In genomic region chr6:138161434-138162103, GRCh38 we compare ENCODE assay signal across 8 cellular contexts. TPM values are rescaled to one million over a fixed set of nuclear protein-coding genes. Genes with fewer than 3 reads are reported as not detected.
DNase-seq lines count a peak whose midpoint lies in the region; ATAC-seq and TF ChIP-seq lines count a peak whose summit lies in the region.

TSS of gene ARFGEF3 (plus strand) at chr6:138161939. CDS start at chr6:138162087, 148 bp downstream.

- peak within 1 kb of the TSS; percentile 70 to 85 (median 75) for H3K4me3 Mint-ChIP-seq in CD8-positive, alpha-beta memory T cell
- peak within 1 kb of the TSS; percentile 77 for H3K4me3 Mint-ChIP-seq in chondrocyte (ENCODE audit: unreplicated experiment)

- H3K4me3 ChIP-seq in CD8-positive, alpha-beta memory T cell (ENCODE audit: low read length), result peak within 1 kb of the TSS; percentile 39
- peak within 1 kb of the TSS; percentile 58 to 62 for H3K4me3 ChIP-seq in left lung

- intact Hi-C loops in left lung (cut with DNase I), result no loop called here

- DNase-seq in CD8-positive, alpha-beta memory T cell, result peak; percentile 11 to 51 (median 29)
- peak; percentile 31 to 51 for DNase-seq in activated CD4-positive, alpha-beta T cell treated with anti-CD3 and anti-CD28 coated beads for 24 hours (ENCODE audit: low read depth in 2 of 2)
- DNase-seq in chondrocyte (ENCODE audit: low spot score) (no peak), left lung (peak; percentile 53 to 89), NCI-H1694 (lab: John Stamatoyannopoulos, UW) (no peak)
- peak; percentile 64 to 73 for DNase-seq in stimulated activated CD4-positive, alpha-beta T cell treated with anti-CD3 and anti-CD28 coated beads, Interleukin-2, amount 100 ng/mL, for 24 hours

- peaks cover 7 to 16% (median 14%) of the 10 kb centered on the region in 3 donors for H3K4me1 Mint-ChIP-seq in CD8-positive, alpha-beta memory T cell
- H3K4me1 Mint-ChIP-seq in chondrocyte (ENCODE audit: low read depth), result peaks cover 12% of the 10 kb centered on the region

- H3K9me3 Mint-ChIP-seq in CD8-positive, alpha-beta memory T cell, result no peaks in the 10 kb centered on the region
- no peaks in the 10 kb centered on the region for H3K9me3 Mint-ChIP-seq in chondrocyte (ENCODE audit: low read depth)

- POLR2A ChIA-PET in CD8-positive, alpha-beta memory T cell (lab: Charles Lee), result no interaction called here

- H3K27ac Mint-ChIP-seq in CD8-positive, alpha-beta memory T cell, result peak within 1 kb of the TSS in 4 of 8 donors; percentile 3 to 75 (median 20)
- H3K27ac Mint-ChIP-seq in chondrocyte (ENCODE audit: unreplicated experiment), result no peak within 1 kb of the TSS

- H3K27me3 Mint-ChIP-seq in CD8-positive, alpha-beta memory T cell, result peaks cover 45 to 64% of the 10 kb centered on the region in 2 donors
- peaks cover 36% of the 10 kb centered on the region for H3K27me3 Mint-ChIP-seq in chondrocyte (ENCODE audit: low read depth)

- no peaks in the 10 kb centered on the region for H3K36me3 Mint-ChIP-seq in CD8-positive, alpha-beta memory T cell
- no peaks in the 10 kb centered on the region for H3K36me3 Mint-ChIP-seq in chondrocyte (ENCODE audit: low read depth)

- H3K27me3 ChIP-seq in CD8-positive, alpha-beta memory T cell (ENCODE audit: insufficient read depth, low read length, poor library complexity, severe bottlenecking), result peaks cover 33% of the 10 kb centered on the region
- H3K27me3 ChIP-seq in left lung, result peaks cover 6 to 73% of the 10 kb centered on the region in 2 donors

- H3K4me1 ChIP-seq in CD8-positive, alpha-beta memory T cell (ENCODE audit: insufficient read depth, low read length), result peaks cover 7% of the 10 kb centered on the region
- H3K4me1 ChIP-seq in left lung, result peaks cover 0 to 29% of the 10 kb centered on the region in 2 donors

- no peak within 1 kb of the TSS for H3K27ac ChIP-seq in CD8-positive, alpha-beta memory T cell (ENCODE audit: low read depth, low read length)
- peak within 1 kb of the TSS; percentile 79 to 85 for H3K27ac ChIP-seq in left lung

- H3K36me3 ChIP-seq in CD8-positive, alpha-beta memory T cell (ENCODE audit: insufficient read depth, low read length), result no peaks in the 10 kb centered on the region
- H3K36me3 ChIP-seq in left lung, result no peaks in the 10 kb centered on the region

- TF ChIP-seq CTCF in LNCAP (IDR thresholded peaks at IDR 0.05) (0 out of 2 replicates have a peak, but pooled peaks have one; percentile 8), chondrocyte (IDR thresholded peaks at IDR 0.05) (no peak), left lung (IDR thresholded peaks at IDR 0.05) (no peak)

- ATAC-seq in GM21528 (IDR thresholded peaks at IDR 0.05; ENCODE audit: low FRiP score, unreplicated experiment) (peak; percentile 65), left lung (peak; percentile 88)

- no peaks in the 10 kb centered on the region for H3K9me3 ChIP-seq in CD8-positive, alpha-beta memory T cell (ENCODE audit: low read length)
- H3K9me3 ChIP-seq in left lung, result no peaks in the 10 kb centered on the region

- CTCF ChIA-PET in CD8-positive, alpha-beta memory T cell (lab: Charles Lee), result no interaction called here

RNA-seq across cellular contexts. Expression of gene ARFGEF3, which starts in this region (rescaled TPM):
- under 1 TPM; 0.09 to 0.11 TPM for total RNA-seq in CD8-positive, alpha-beta memory T cell
- not detected for polyA plus RNA-seq in CD8-positive, alpha-beta memory T cell
- total RNA-seq in chondrocyte, result 1.1 to 2.7 TPM (median 2.7 TPM) in 3 replicates
- total RNA-seq in left lung, result 10 to 100 TPM; 16.9 to 22.6 TPM

Comparison
In these comparisons a context has a peak if more than half of its experiments do, and no peak if none do; other contexts are left out.
1. Peak in DNase-seq and H3K4me3 ChIP-seq in CD8-positive, alpha-beta memory T cell; RNA of the gene not detected or under 1 TPM.
2. DNase-seq: peak in activated CD4-positive, alpha-beta T cell treated with anti-CD3 and anti-CD28 coated beads for 24 hours (2 of 2), left lung (2 of 2) and stimulated activated CD4-positive, alpha-beta T cell treated with anti-CD3 and anti-CD28 coated beads, Interleukin-2, amount 100 ng/mL, for 24 hours (2 of 2); none in chondrocyte (single experiment) and NCI-H1694 (single experiment).